ENCODE assay signal across 8 cellular contexts in the genomic region with DNA sequence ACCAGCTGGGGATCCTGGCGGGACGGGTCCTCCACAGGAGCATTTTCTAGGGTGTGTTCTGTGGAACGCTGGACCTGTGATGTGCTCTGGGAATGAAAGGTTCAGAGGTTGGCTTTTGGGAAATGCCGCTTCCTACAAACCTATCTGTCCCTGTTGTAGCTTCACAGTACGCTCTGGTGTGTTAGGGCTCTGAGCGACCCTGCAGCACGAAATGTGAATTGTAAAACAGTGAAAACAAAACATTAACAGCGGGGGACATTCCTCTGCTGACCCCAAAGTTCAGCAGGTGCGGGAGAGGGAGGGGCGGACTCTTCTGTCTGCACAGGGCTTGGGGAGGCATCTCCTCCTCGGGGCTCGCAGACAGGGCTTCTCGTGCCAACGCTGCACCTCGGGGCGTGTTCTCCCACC.
DNase-seq lines count a peak whose midpoint lies in the region; ATAC-seq and TF ChIP-seq lines count a peak whose summit lies in the region.

No MANE protein-coding gene starts in this region.

- H3K79me2 ChIP-seq in KMS-11 (ENCODE audit: insufficient read depth, low read depth), result no peaks in the 10 kb centered on the region

- no peaks in the 10 kb centered on the region for H4K20me1 ChIP-seq in KMS-11 (ENCODE audit: insufficient read depth)

- peaks cover 18% of the 10 kb centered on the region for H3K27me3 Mint-ChIP-seq in glutamatergic neuron (ENCODE audit: unreplicated experiment)

- H3K9me3 Mint-ChIP-seq in glutamatergic neuron (ENCODE audit: unreplicated experiment), result peaks cover 8% of the 10 kb centered on the region

- peak overlapping the region; percentile 22; the same call in 1 of the 2 replicates for H3K9ac ChIP-seq in KMS-11

- H3K4me1 Mint-ChIP-seq in glutamatergic neuron (ENCODE audit: low read depth, unreplicated experiment), result peaks cover 27% of the 10 kb centered on the region

- no peak overlapping the region for H3K4me3 ChIP-seq in KMS-11 (IDR thresholded peaks at IDR 0.05; ENCODE audit: insufficient read depth, low read depth, low read length)
- H3K4me3 ChIP-seq in sigmoid colon, result peak overlapping the region in 3 of 4 donors; percentile 22 to 31 (median 30)
- peak overlapping the region in 1 of 2 donors; percentile 50 for H3K4me3 ChIP-seq in ascending aorta
- peak overlapping the region in 1 of 2 donors; percentile 48 for H3K4me3 ChIP-seq in gastroesophageal sphincter

- no peaks in the 10 kb centered on the region for H3K36me3 ChIP-seq in KMS-11 (ENCODE audit: insufficient read depth)
- no peaks in the 10 kb centered on the region for H3K36me3 ChIP-seq in sigmoid colon
- H3K36me3 ChIP-seq in ascending aorta, result no peaks in the 10 kb centered on the region
- no peaks in the 10 kb centered on the region for H3K36me3 ChIP-seq in gastroesophageal sphincter

- H3K36me3 Mint-ChIP-seq in glutamatergic neuron (ENCODE audit: unreplicated experiment), result peaks cover 17% of the 10 kb centered on the region

- no peaks in the 10 kb centered on the region for H3K27me3 ChIP-seq in KMS-11 (ENCODE audit: insufficient read depth, low read depth)
- peaks cover 0 to 21% (median 12%) of the 10 kb centered on the region in 3 donors for H3K27me3 ChIP-seq in sigmoid colon
- H3K27me3 ChIP-seq in ascending aorta, result no peaks in the 10 kb centered on the region
- H3K27me3 ChIP-seq in gastroesophageal sphincter, result peaks cover 40% of the 10 kb centered on the region

- H2AFZ ChIP-seq in KMS-11 (ENCODE audit: low read depth), result peak overlapping the region; percentile 49; the same call in 1 of the 2 replicates

- no peak for TF ChIP-seq EP300 in sigmoid colon (IDR thresholded peaks at IDR 0.05)
- no peak for TF ChIP-seq EP300 in gastroesophageal sphincter (IDR thresholded peaks at IDR 0.05)

- 3 to 6% methylated on average over 16 of the region's 16 CpGs for WGBS in sigmoid colon, 2 donors
- 1 to 8% methylated on average over 2 to 10 of the region's 16 CpGs for WGBS in gastroesophageal sphincter (ENCODE audit: low coverage in 1 of 2), 2 donors

- no peaks in the 10 kb centered on the region for H3K4me1 ChIP-seq in KMS-11 (ENCODE audit: low read depth, poor library complexity, severe bottlenecking)
- H3K4me1 ChIP-seq in sigmoid colon, result peaks cover 0 to 12% (median 4%) of the 10 kb centered on the region in 4 donors
- no peaks in the 10 kb centered on the region for H3K4me1 ChIP-seq in ascending aorta
- peaks cover 0 to 12% (median 0%) of the 10 kb centered on the region in 3 donors for H3K4me1 ChIP-seq in gastroesophageal sphincter

- no peak overlapping the region for H3K27ac ChIP-seq in KMS-11
- H3K27ac ChIP-seq in sigmoid colon, result no peak overlapping the region
- no peak overlapping the region for H3K27ac ChIP-seq in ascending aorta
- no peak overlapping the region for H3K27ac ChIP-seq in gastroesophageal sphincter

- H3K4me2 ChIP-seq in KMS-11, result no peak overlapping the region

- TF ChIP-seq POLR2A in sigmoid colon (IDR thresholded peaks at IDR 0.05), result no peak
- TF ChIP-seq POLR2A in gastroesophageal sphincter (IDR thresholded peaks at IDR 0.05), result no peak

- DNase-seq in glutamatergic neuron (no peak), sigmoid colon (no peak), NCI-H345 treated with DMSO at 0.1 percent for 48 hours (lab: John Stamatoyannopoulos, UW; ENCODE audit: unreplicated experiment) (no peak), ascending aorta (ENCODE audit: low spot score in 2 of 2) (no peak), retina (no peak)

- no peaks in the 10 kb centered on the region for H3K9me3 ChIP-seq in sigmoid colon
- no peaks in the 10 kb centered on the region for H3K9me3 ChIP-seq in ascending aorta
- H3K9me3 ChIP-seq in gastroesophageal sphincter, result peaks cover 0 to 15% (median 0%) of the 10 kb centered on the region in 3 donors

- TF ChIP-seq CTCF in KMS-11 (conservative IDR thresholded peaks at IDR 0.05; ENCODE audit: low read depth, low read length) (no peak), glutamatergic neuron (IDR thresholded peaks at IDR 0.05; ENCODE audit: partially characterized antibody, unreplicated experiment) (no peak), sigmoid colon (IDR thresholded peaks at IDR 0.05) (no peak), ascending aorta (IDR thresholded peaks at IDR 0.05) (no peak), gastroesophageal sphincter (IDR thresholded peaks at IDR 0.05) (no peak)

- ATAC-seq in GM21528 (IDR thresholded peaks at IDR 0.05; ENCODE audit: low FRiP score, unreplicated experiment), result peak; percentile 42
- ATAC-seq in gastroesophageal sphincter, result no peak

- intact Hi-C loops in sigmoid colon (cut with DNase I) (no loop called here), ascending aorta (cut with DNase I) (no loop called here)

- peak overlapping the region; percentile 30 for H3K27ac Mint-ChIP-seq in glutamatergic neuron (ENCODE audit: unreplicated experiment)

- H3K4me3 Mint-ChIP-seq in glutamatergic neuron (ENCODE audit: unreplicated experiment), result peak overlapping the region; percentile 85
